Comparison of ENCODE assay signal across 8 cellular contexts in genomic region chr13:102800145-102801041, GRCh38. TPM values are rescaled to one million over a fixed set of nuclear protein-coding genes. Genes with fewer than 3 reads are reported as not detected.
DNase-seq lines count a peak whose midpoint lies in the region; ATAC-seq and TF ChIP-seq lines count a peak whose summit lies in the region.

No MANE protein-coding gene starts in this region.

- peak overlapping the region; percentile 87 for H2AFZ ChIP-seq in GM23248

- peaks cover 3% of the 10 kb centered on the region for H3K27me3 Mint-ChIP-seq in activated naive CD8-positive, alpha-beta T cell treated with anti-CD3 and anti-CD28 coated beads for 36 hours
- no peaks in the 10 kb centered on the region for H3K27me3 Mint-ChIP-seq in type B pancreatic cell

- no peaks in the 10 kb centered on the region for H3K9me3 ChIP-seq in GM23248 (ENCODE audit: low read depth)
- no peaks in the 10 kb centered on the region for H3K9me3 ChIP-seq in cardiac muscle cell (ENCODE audit: low read depth)

- H3K4me3 ChIP-seq in GM23248: peak overlapping the region; percentile 78
- H3K4me3 ChIP-seq in cardiac muscle cell: peak overlapping the region; percentile 78

- H3K79me2 ChIP-seq in GM23248 (ENCODE audit: insufficient read depth): peaks cover 86% of the 10 kb centered on the region

- H3K4me1 ChIP-seq in GM23248 (ENCODE audit: insufficient read depth): peaks cover 18% of the 10 kb centered on the region
- H3K4me1 ChIP-seq in cardiac muscle cell (ENCODE audit: low read depth): peaks cover 4% of the 10 kb centered on the region

- peak overlapping the region; percentile 78 for H3K27ac Mint-ChIP-seq in activated naive CD8-positive, alpha-beta T cell treated with anti-CD3 and anti-CD28 coated beads for 36 hours
- H3K27ac Mint-ChIP-seq in type B pancreatic cell: peak overlapping the region; percentile 68

- H3K36me3 ChIP-seq in GM23248 (ENCODE audit: low read depth) (no peaks in the 10 kb centered on the region), cardiac muscle cell (no peaks in the 10 kb centered on the region)

- peak; percentile 85 for ATAC-seq in SK-N-SH treated with all-trans-retinoic acid at 6 μM for 48 hours

- H3K27me3 ChIP-seq in GM23248 (replicated peaks; ENCODE audit: insufficient read depth) (no peaks in the 10 kb centered on the region), cardiac muscle cell (no peaks in the 10 kb centered on the region)

- H3K4me2 ChIP-seq in GM23248 (ENCODE audit: unreplicated experiment): peak overlapping the region; percentile 97

- in situ Hi-C loops in GM23248 (cut with MboI): no loop called here

- H3K9ac ChIP-seq in GM23248: peak overlapping the region; percentile 82

- no peaks in the 10 kb centered on the region for H3K9me2 ChIP-seq in GM23248 (ENCODE audit: insufficient read depth)

- peaks cover 29% of the 10 kb centered on the region for H3K4me1 Mint-ChIP-seq in activated naive CD8-positive, alpha-beta T cell treated with anti-CD3 and anti-CD28 coated beads for 36 hours
- H3K4me1 Mint-ChIP-seq in type B pancreatic cell (ENCODE audit: unreplicated experiment): peaks cover 16% of the 10 kb centered on the region

- no peaks in the 10 kb centered on the region for H3K9me3 Mint-ChIP-seq in activated naive CD8-positive, alpha-beta T cell treated with anti-CD3 and anti-CD28 coated beads for 36 hours
- H3K9me3 Mint-ChIP-seq in type B pancreatic cell: no peaks in the 10 kb centered on the region

- peak; percentile 93 for DNase-seq in GM03348 (ENCODE audit: low spot score)
- DNase-seq in GM23248: peak; percentile 89
- peak; percentile 89 for DNase-seq in activated naive CD8-positive, alpha-beta T cell treated with anti-CD3 and anti-CD28 coated beads for 36 hours
- peak; percentile 71 to 86 for DNase-seq in cardiac muscle cell (ENCODE audit: low read depth in 1 of 2, low spot score in 1 of 2)
- DNase-seq in pons (ENCODE audit: low spot score): peak; percentile 74
- peak; percentile 91 for DNase-seq in type B pancreatic cell (ENCODE audit: extremely low spot score, unreplicated experiment)

- TF ChIP-seq CTCF in LNCAP (IDR thresholded peaks at IDR 0.05) (peak; percentile 66), cardiac muscle cell (IDR thresholded peaks at IDR 0.05; ENCODE audit: low read depth, low read length) (peak; percentile 71), type B pancreatic cell (conservative IDR thresholded peaks at IDR 0.05) (peak; percentile 89)

- 2 to 3% methylated on average over 65 to 72 of the region's 81 CpGs for WGBS in GM23248 (ENCODE audit: low coverage in 1 of 2, low lambda C conversion rate in 2 of 2, missing lambda C conversion rate in 2 of 2), 2 experiments

- H3F3A ChIP-seq in GM23248 (ENCODE audit: insufficient read depth): peaks cover 5% of the 10 kb centered on the region; the same call in 1 of the 2 replicates

- H3K27ac ChIP-seq in GM23248 (peak overlapping the region; percentile 57), cardiac muscle cell (no peak overlapping the region)

- H3K36me3 Mint-ChIP-seq in activated naive CD8-positive, alpha-beta T cell treated with anti-CD3 and anti-CD28 coated beads for 36 hours: peaks cover 4% of the 10 kb centered on the region
- H3K36me3 Mint-ChIP-seq in type B pancreatic cell: peaks cover 11% of the 10 kb centered on the region

- H3K4me3 Mint-ChIP-seq in activated naive CD8-positive, alpha-beta T cell treated with anti-CD3 and anti-CD28 coated beads for 36 hours: peak overlapping the region; percentile 92
- H3K4me3 Mint-ChIP-seq in type B pancreatic cell: peak overlapping the region; percentile 99

- no peaks in the 10 kb centered on the region for H4K20me1 ChIP-seq in GM23248 (ENCODE audit: insufficient read depth)

TF ChIP-seq in SK-N-SH treated with all-trans-retinoic acid at 6 μM for 48 hours, 23 proteins besides CTCF, POLR2A, EP300 and RAD21:
- TF ChIP-seq, protein P1, sequence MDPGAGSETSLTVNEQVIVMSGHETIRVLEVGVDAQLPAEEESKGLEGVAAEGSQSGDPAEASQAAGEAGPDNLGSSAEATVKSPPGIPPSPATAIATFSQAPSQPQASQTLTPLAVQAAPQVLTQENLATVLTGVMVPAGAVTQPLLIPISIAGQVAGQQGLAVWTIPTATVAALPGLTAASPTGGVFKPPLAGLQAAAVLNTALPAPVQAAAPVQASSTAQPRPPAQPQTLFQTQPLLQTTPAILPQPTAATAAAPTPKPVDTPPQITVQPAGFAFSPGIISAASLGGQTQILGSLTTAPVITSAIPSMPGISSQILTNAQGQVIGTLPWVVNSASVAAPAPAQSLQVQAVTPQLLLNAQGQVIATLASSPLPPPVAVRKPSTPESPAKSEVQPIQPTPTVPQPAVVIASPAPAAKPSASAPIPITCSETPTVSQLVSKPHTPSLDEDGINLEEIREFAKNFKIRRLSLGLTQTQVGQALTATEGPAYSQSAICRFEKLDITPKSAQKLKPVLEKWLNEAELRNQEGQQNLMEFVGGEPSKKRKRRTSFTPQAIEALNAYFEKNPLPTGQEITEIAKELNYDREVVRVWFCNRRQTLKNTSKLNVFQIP (CRISPR knock-in tag; IDR thresholded peaks at IDR 0.05; ENCODE audit: borderline replicate concordance, low read depth): no peak
- no peak for TF ChIP-seq ESRRG (CRISPR knock-in tag; IDR thresholded peaks at IDR 0.05)
- TF ChIP-seq ISL1 (CRISPR knock-in tag; IDR thresholded peaks at IDR 0.05): no peak
- TF ChIP-seq, protein P2, sequence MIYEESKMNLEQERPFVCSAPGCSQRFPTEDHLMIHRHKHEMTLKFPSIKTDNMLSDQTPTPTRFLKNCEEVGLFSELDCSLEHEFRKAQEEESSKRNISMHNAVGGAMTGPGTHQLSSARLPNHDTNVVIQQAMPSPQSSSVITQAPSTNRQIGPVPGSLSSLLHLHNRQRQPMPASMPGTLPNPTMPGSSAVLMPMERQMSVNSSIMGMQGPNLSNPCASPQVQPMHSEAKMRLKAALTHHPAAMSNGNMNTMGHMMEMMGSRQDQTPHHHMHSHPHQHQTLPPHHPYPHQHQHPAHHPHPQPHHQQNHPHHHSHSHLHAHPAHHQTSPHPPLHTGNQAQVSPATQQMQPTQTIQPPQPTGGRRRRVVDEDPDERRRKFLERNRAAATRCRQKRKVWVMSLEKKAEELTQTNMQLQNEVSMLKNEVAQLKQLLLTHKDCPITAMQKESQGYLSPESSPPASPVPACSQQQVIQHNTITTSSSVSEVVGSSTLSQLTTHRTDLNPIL (CRISPR knock-in tag; IDR thresholded peaks at IDR 0.05; ENCODE audit: low read depth): no peak
- TF ChIP-seq TOX (CRISPR knock-in tag; IDR thresholded peaks at IDR 0.05; ENCODE audit: borderline replicate concordance): no peak
- no peak for TF ChIP-seq BACH2 (CRISPR knock-in tag; IDR thresholded peaks at IDR 0.05; ENCODE audit: borderline replicate concordance)
- no peak for TF ChIP-seq ZNF565 (CRISPR knock-in tag; conservative IDR thresholded peaks at IDR 0.05; ENCODE audit: low read depth)
- TF ChIP-seq CSDC2 (CRISPR knock-in tag; IDR thresholded peaks at IDR 0.05): no peak
- TF ChIP-seq GLIS3 (CRISPR knock-in tag; IDR thresholded peaks at IDR 0.05): no peak
- no peak for TF ChIP-seq OSR1 (CRISPR knock-in tag; IDR thresholded peaks at IDR 0.05)
- no peak; the same call in 1 of the 2 replicates for TF ChIP-seq ZNF70 (CRISPR knock-in tag; IDR thresholded peaks at IDR 0.05)
- TF ChIP-seq SNAI2 (CRISPR knock-in tag; IDR thresholded peaks at IDR 0.05): no peak
- TF ChIP-seq ZNF8 (CRISPR knock-in tag; IDR thresholded peaks at IDR 0.05): no peak
- TF ChIP-seq ARNTL (CRISPR knock-in tag; IDR thresholded peaks at IDR 0.05; ENCODE audit: borderline replicate concordance, low read depth): no peak
- TF ChIP-seq TCF4 (CRISPR knock-in tag; IDR thresholded peaks at IDR 0.05; ENCODE audit: borderline replicate concordance): no peak; the same call in 1 of the 2 replicates

RNA-seq across cellular contexts. Expression of gene BIVM, which starts 1.5 kb away (rescaled TPM):
- 24.1 and 35.7 TPM in 2 replicates for total RNA-seq in GM23248 (2014; rRNA removed; shearing (Covaris generic))
- 22.9 and 25.8 TPM in 2 replicates for polyA plus RNA-seq in GM23248 (2016; fragmentation: Nextera tagmentation; extraction: Ambion mirVana)
- 10 to 100 TPM; 12.9 to 13.5 TPM for total RNA-seq in activated naive CD8-positive, alpha-beta T cell treated with anti-CD3 and anti-CD28 coated beads for 36 hours
- total RNA-seq in cardiac muscle cell: 11.3 and 14.7 TPM in 2 replicates
- polyA plus RNA-seq in cardiac muscle cell: 16.1 and 28.8 TPM in 2 replicates
- total RNA-seq in type B pancreatic cell (ENCODE audit: low replicate concordance): 17.1 and 30.0 TPM in 2 replicates

RNA-seq across cellular contexts. Expression of gene POGLUT2, which starts 1.6 kb away (rescaled TPM):
- 26.0 and 26.7 TPM in 2 replicates for total RNA-seq in GM23248 (2014; rRNA removed; shearing (Covaris generic))
- 26.4 and 27.7 TPM in 2 replicates for polyA plus RNA-seq in GM23248 (2016; fragmentation: Nextera tagmentation; extraction: Ambion mirVana)
- 1 to 10 TPM; 7.2 to 8.1 TPM for total RNA-seq in activated naive CD8-positive, alpha-beta T cell treated with anti-CD3 and anti-CD28 coated beads for 36 hours
- total RNA-seq in cardiac muscle cell: 15.7 and 18.9 TPM in 2 replicates
- polyA plus RNA-seq in cardiac muscle cell: 23.1 and 25.7 TPM in 2 replicates
- 8.1 and 28.5 TPM in 2 replicates for total RNA-seq in type B pancreatic cell (ENCODE audit: low replicate concordance)

RNA-seq across cellular contexts. Expression of gene TEX30, which starts 26.8 kb away (rescaled TPM):
- 21.1 and 22.4 TPM in 2 replicates for total RNA-seq in GM23248 (2014; rRNA removed; shearing (Covaris generic))
- polyA plus RNA-seq in GM23248 (2016; fragmentation: Nextera tagmentation; extraction: Ambion mirVana) (37.6 and 38.0 TPM in 2 replicates), cardiac muscle cell (10.8 and 13.5 TPM in 2 replicates)
- total RNA-seq in activated naive CD8-positive, alpha-beta T cell treated with anti-CD3 and anti-CD28 coated beads for 36 hours: 10 to 100 TPM; 42.3 to 44.8 TPM
- total RNA-seq in cardiac muscle cell (4.9 and 5.2 TPM in 2 replicates), type B pancreatic cell (ENCODE audit: low replicate concordance) (10.9 and 14.5 TPM in 2 replicates)

RNA-seq across cellular contexts. Expression of gene ERCC5, which starts 45.4 kb away (rescaled TPM):
- total RNA-seq in GM23248 (2014; rRNA removed; shearing (Covaris generic)): 78.5 and 103 TPM in 2 replicates
- polyA plus RNA-seq in GM23248 (2016; fragmentation: Nextera tagmentation; extraction: Ambion mirVana) (44.6 and 49.2 TPM in 2 replicates), cardiac muscle cell (24.9 and 45.1 TPM in 2 replicates)
- total RNA-seq in activated naive CD8-positive, alpha-beta T cell treated with anti-CD3 and anti-CD28 coated beads for 36 hours: 10 to 100 TPM; 67.4 to 67.5 TPM
- total RNA-seq in cardiac muscle cell (41.1 and 84.3 TPM in 2 replicates), type B pancreatic cell (ENCODE audit: low replicate concordance) (44.1 and 51.6 TPM in 2 replicates)
